9 cellular contexts compared by ENCODE assay signal in the genomic region with DNA sequence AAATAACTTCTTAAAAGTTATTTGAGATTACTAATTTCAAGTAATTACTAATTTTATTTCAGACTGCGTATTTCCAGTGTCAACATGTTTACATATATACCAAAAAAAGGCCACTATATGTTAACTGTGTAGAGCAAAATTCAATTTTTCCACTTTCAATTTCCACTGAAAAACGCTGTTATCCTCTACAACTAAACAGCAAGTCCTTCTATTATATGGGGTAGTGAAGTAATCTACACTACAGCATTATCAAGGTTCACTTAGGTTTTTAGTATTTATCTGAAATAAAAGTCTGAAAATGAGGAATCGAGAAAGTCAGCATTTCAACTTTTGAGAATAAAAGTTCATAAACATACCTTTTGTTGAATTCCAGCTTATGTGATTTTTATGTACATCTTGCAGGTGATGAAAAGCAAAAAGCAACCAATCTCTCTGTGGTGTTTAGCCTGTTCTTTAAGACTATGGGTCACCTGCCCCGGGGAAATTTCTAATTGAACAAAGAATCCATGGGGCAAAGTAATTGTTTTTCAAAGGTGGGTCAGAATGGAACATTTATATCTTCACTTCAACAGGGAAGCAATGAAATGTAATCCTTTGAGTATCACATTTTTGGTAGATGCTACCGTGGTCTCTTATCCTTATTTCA. TPM values are rescaled to one million over a fixed set of nuclear protein-coding genes. Genes with fewer than 3 reads are reported as not detected.
DNase-seq lines count a peak whose midpoint lies in the region; ATAC-seq and TF ChIP-seq lines count a peak whose summit lies in the region.
"Had no signal": no experiment of that assay in that cellular context is flagged by ENCODE, and none has a peak within 500 bp of the region (broad histone marks: within the 10 kb centered on the region; RNA-seq: fewer than 3 reads in every experiment).

No MANE protein-coding gene starts in this region.

- H3K4me3 ChIP-seq in liver (ENCODE audit: low read depth in 1 of 3, low read length in 3 of 3) (peak overlapping the region; percentile 89 to 96 (median 94)), tibial artery (peak overlapping the region; percentile 94 to 97)

- intact Hi-C loops in tibial artery (cut with DNase I; ENCODE audit: low total_unique reads): loop anchor here (5.0 to 10.0 kb wide), 3 partner anchors 328 to 538 kb away; no protein-coding TSS in a partner anchor

- H3K4me1 ChIP-seq in liver (ENCODE audit: control insufficient read depth in 4 of 4, insufficient read depth in 4 of 4, low read length in 3 of 4): peaks cover 3 to 55% (median 13%) of the 10 kb centered on the region in 4 donors
- peaks cover 0 to 46% (median 6%) of the 10 kb centered on the region in 4 donors for H3K4me1 ChIP-seq in tibial artery

- no peak for DNase-seq in activated T-cell treated with anti-CD3 and anti-CD28 coated beads, Interleukin-2, amount 50 U/mL, for 4 hours
- DNase-seq in activated T-cell treated with anti-CD3 and anti-CD28 coated beads, Interleukin-2, amount 50 U/mL, for 48 hours: no peak
- DNase-seq in activated naive CD8-positive, alpha-beta T cell treated with anti-CD3 and anti-CD28 coated beads for 36 hours: no peak
- DNase-seq in tibial artery (no peak), kidney glomerular epithelial cell (lab: John Stamatoyannopoulos, UW) (no peak)
- DNase-seq: GDM1 had no signal

- H3K9me3 ChIP-seq in liver (ENCODE audit: control insufficient read depth in 4 of 4, low read length in 3 of 4) (no peaks in the 10 kb centered on the region), tibial artery (no peaks in the 10 kb centered on the region)

- H3K9ac ChIP-seq in liver (ENCODE audit: low read depth in 1 of 2, low read length in 2 of 2): peak overlapping the region; percentile 96

- H3K4me1 Mint-ChIP-seq in activated T-cell treated with anti-CD3 and anti-CD28 coated beads, Interleukin-2, amount 50 U/mL, for 4 hours (ENCODE audit: low read depth): peaks cover 23% of the 10 kb centered on the region
- H3K4me1 Mint-ChIP-seq in activated naive CD8-positive, alpha-beta T cell treated with anti-CD3 and anti-CD28 coated beads for 36 hours: peaks cover 21% of the 10 kb centered on the region

- WGBS in liver: 15% methylated on average over 5 of the region's 5 CpGs

- TF ChIP-seq CTCF in liver (IDR thresholded peaks at IDR 0.05; ENCODE audit: low read depth, low read length, missing input control) (no peak), tibial artery (IDR thresholded peaks at IDR 0.05) (no peak)

- no peak for TF ChIP-seq RAD21 in liver (IDR thresholded peaks at IDR 0.05)

- no peaks in the 10 kb centered on the region for H3K9me3 Mint-ChIP-seq in activated T-cell treated with anti-CD3 and anti-CD28 coated beads, Interleukin-2, amount 50 U/mL, for 4 hours
- no peaks in the 10 kb centered on the region for H3K9me3 Mint-ChIP-seq in activated naive CD8-positive, alpha-beta T cell treated with anti-CD3 and anti-CD28 coated beads for 36 hours

- H3K27ac Mint-ChIP-seq in activated naive CD8-positive, alpha-beta T cell treated with anti-CD3 and anti-CD28 coated beads for 36 hours: peak overlapping the region; percentile 96

- H3K4me3 Mint-ChIP-seq in activated T-cell treated with anti-CD3 and anti-CD28 coated beads, Interleukin-2, amount 50 U/mL, for 4 hours: peak overlapping the region; percentile 100
- H3K4me3 Mint-ChIP-seq in activated naive CD8-positive, alpha-beta T cell treated with anti-CD3 and anti-CD28 coated beads for 36 hours: peak overlapping the region; percentile 99

- H3K27me3 ChIP-seq in liver (ENCODE audit: control insufficient read depth in 4 of 4, insufficient read depth in 4 of 4, low read length in 3 of 4): no peaks in the 10 kb centered on the region
- H3K27me3 ChIP-seq in tibial artery: no peaks in the 10 kb centered on the region

- no peak for ATAC-seq in activated T-cell treated with anti-CD3 and anti-CD28 coated beads, Interleukin-2, amount 50 U/mL, for 4 hours
- ATAC-seq in HG03442 (IDR thresholded peaks at IDR 0.05; ENCODE audit: unreplicated experiment) (no peak), HG03521 (IDR thresholded peaks at IDR 0.05; ENCODE audit: unreplicated experiment) (no peak)

- H3K36me3 ChIP-seq in liver (ENCODE audit: control insufficient read depth in 4 of 4, insufficient read depth in 3 of 4, low read depth in 1 of 4, low read length in 3 of 4): peaks cover 0 to 19% (median 0%) of the 10 kb centered on the region in 4 donors
- peaks cover 10 to 37% (median 15%) of the 10 kb centered on the region in 3 donors for H3K36me3 ChIP-seq in tibial artery

- no peaks in the 10 kb centered on the region for H3K27me3 Mint-ChIP-seq in activated T-cell treated with anti-CD3 and anti-CD28 coated beads, Interleukin-2, amount 50 U/mL, for 4 hours (ENCODE audit: low read depth)
- H3K27me3 Mint-ChIP-seq in activated naive CD8-positive, alpha-beta T cell treated with anti-CD3 and anti-CD28 coated beads for 36 hours: peaks cover 8% of the 10 kb centered on the region

- H3K27ac ChIP-seq in liver (ENCODE audit: low read depth in 1 of 2, low read length in 2 of 2) (peak overlapping the region; percentile 59 to 100), tibial artery (peak overlapping the region; percentile 97 to 100)

- H3K36me3 Mint-ChIP-seq in activated T-cell treated with anti-CD3 and anti-CD28 coated beads, Interleukin-2, amount 50 U/mL, for 4 hours (ENCODE audit: insufficient read depth): peaks cover 63% of the 10 kb centered on the region
- peaks cover 82% of the 10 kb centered on the region for H3K36me3 Mint-ChIP-seq in activated naive CD8-positive, alpha-beta T cell treated with anti-CD3 and anti-CD28 coated beads for 36 hours

TF ChIP-seq in liver, 16 proteins besides CTCF, POLR2A, EP300 and RAD21:
- TF ChIP-seq NR2F2 (IDR thresholded peaks at IDR 0.05) (no peak), HNF4G (IDR thresholded peaks at IDR 0.05) (no peak), SP1 (IDR thresholded peaks at IDR 0.05) (no peak), RXRA (IDR thresholded peaks at IDR 0.05) (no peak), FOXA2 (IDR thresholded peaks at IDR 0.05) (no peak), GABPA (IDR thresholded peaks at IDR 0.05 in 1 of 2, conservative IDR thresholded peaks at IDR 0.05 in 1 of 2) (no peak), EGR1 (IDR thresholded peaks at IDR 0.05; ENCODE audit: low read depth in 2 of 2) (no peak), JUND (IDR thresholded peaks at IDR 0.05) (no peak), HNF4A (conservative IDR thresholded peaks at IDR 0.05) (no peak), FOXA1 (IDR thresholded peaks at IDR 0.05) (no peak), YY1 (IDR thresholded peaks at IDR 0.05) (no peak)
- TF ChIP-seq, protein P1, sequence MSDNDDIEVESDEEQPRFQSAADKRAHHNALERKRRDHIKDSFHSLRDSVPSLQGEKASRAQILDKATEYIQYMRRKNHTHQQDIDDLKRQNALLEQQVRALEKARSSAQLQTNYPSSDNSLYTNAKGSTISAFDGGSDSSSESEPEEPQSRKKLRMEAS (IDR thresholded peaks at IDR 0.05): no peak
- TF ChIP-seq, protein P2, sequence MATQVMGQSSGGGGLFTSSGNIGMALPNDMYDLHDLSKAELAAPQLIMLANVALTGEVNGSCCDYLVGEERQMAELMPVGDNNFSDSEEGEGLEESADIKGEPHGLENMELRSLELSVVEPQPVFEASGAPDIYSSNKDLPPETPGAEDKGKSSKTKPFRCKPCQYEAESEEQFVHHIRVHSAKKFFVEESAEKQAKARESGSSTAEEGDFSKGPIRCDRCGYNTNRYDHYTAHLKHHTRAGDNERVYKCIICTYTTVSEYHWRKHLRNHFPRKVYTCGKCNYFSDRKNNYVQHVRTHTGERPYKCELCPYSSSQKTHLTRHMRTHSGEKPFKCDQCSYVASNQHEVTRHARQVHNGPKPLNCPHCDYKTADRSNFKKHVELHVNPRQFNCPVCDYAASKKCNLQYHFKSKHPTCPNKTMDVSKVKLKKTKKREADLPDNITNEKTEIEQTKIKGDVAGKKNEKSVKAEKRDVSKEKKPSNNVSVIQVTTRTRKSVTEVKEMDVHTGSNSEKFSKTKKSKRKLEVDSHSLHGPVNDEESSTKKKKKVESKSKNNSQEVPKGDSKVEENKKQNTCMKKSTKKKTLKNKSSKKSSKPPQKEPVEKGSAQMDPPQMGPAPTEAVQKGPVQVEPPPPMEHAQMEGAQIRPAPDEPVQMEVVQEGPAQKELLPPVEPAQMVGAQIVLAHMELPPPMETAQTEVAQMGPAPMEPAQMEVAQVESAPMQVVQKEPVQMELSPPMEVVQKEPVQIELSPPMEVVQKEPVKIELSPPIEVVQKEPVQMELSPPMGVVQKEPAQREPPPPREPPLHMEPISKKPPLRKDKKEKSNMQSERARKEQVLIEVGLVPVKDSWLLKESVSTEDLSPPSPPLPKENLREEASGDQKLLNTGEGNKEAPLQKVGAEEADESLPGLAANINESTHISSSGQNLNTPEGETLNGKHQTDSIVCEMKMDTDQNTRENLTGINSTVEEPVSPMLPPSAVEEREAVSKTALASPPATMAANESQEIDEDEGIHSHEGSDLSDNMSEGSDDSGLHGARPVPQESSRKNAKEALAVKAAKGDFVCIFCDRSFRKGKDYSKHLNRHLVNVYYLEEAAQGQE (IDR thresholded peaks at IDR 0.05): no peak

RNA-seq across cellular contexts. Expression of a gene that starts 3.3 kb away (rescaled TPM):
- total RNA-seq in activated T-cell treated with anti-CD3 and anti-CD28 coated beads, Interleukin-2, amount 50 U/mL, for 4 hours: 100 to 1,000 TPM; 119 to 204 (median 130) TPM
- total RNA-seq in activated naive CD8-positive, alpha-beta T cell treated with anti-CD3 and anti-CD28 coated beads for 36 hours: 100 to 1,000 TPM; 147 to 153 TPM
- 10 to 100 TPM; 16.4 to 41.4 TPM for total RNA-seq in liver
- 100 to 1,000 TPM in 1 of 2 donors, 10 to 100 TPM in 1; 13.7 to 107 TPM for polyA plus RNA-seq in liver
